In genomic region chrX:49331282-49331681, GRCh38 we compare ENCODE assay signal across 14 cellular contexts. TPM values are rescaled to one million over a fixed set of nuclear protein-coding genes. Genes with fewer than 3 reads are reported as not detected.
"Had no signal": no experiment of that assay in that cellular context is flagged by ENCODE, and none has a peak within 500 bp of the region (broad histone marks: within the 10 kb centered on the region; RNA-seq: fewer than 3 reads in every experiment).

TSS of gene GAGE13 (plus strand) at chrX:49331582. CDS start at chrX:49332738, 1,156 bp downstream.

RNA-seq across cellular contexts. Expression of gene GAGE13, which starts in this region (rescaled TPM):
- total RNA-seq: activated B cell treated with CpG ODN at 0.5 μM for 24 hours; activated CD4-positive, alpha-beta memory T cell treated with anti-CD3 and anti-CD28 coated beads for 36 hours; activated CD4-positive, alpha-beta memory T cell treated with anti-CD3 and anti-CD28 coated beads, Interleukin-2, amount 10 ng/mL, durations not matched to agents 7 days and 5 days; activated CD4-positive, alpha-beta T cell treated with anti-CD3 and anti-CD28 coated beads for 36 hours; activated CD4-positive, alpha-beta T cell treated with anti-CD3 and anti-CD28 coated beads, Interleukin-2, amount 10 ng/mL, durations not matched to agents 24 days and 14 days; activated CD4-positive, alpha-beta T cell treated with anti-CD3 and anti-CD28 coated beads, Interleukin-2, amount 10 ng/mL, durations not matched to agents 7 days and 5 days; activated CD8-positive, alpha-beta memory T cell treated with anti-CD3 and anti-CD28 coated beads for 36 hours; activated CD8-positive, alpha-beta memory T cell treated with anti-CD3 and anti-CD28 coated beads, Interleukin-2, amount 10 ng/mL, durations not matched to agents 7 days and 5 days; activated CD8-positive, alpha-beta T cell treated with anti-CD3 and anti-CD28 coated beads for 36 hours; activated CD8-positive, alpha-beta T cell treated with anti-CD3 and anti-CD28 coated beads, Interleukin-2, amount 10 ng/mL, durations not matched to agents 7 days and 5 days; T-helper 1 cell treated with Interleukin-12 subunit alpha and Interleukin-12 subunit beta and Interleukin-4 antibody, amounts not matched to agents 30 ng/mL and 1 ng/mL, for 36 hours; T-helper 17 cell; T-helper 2 cell treated with Interferon-gamma antibody and Interleukin-4, amounts not matched to agents 100 ng/mL and 5 ng/mL, for 36 hours; WTC11 had no signal
